In genomic region chr15:83290236-83290635, GRCh38 we compare ENCODE assay signal across 30 cellular contexts. TPM values are rescaled to one million over a fixed set of nuclear protein-coding genes. Genes with fewer than 3 reads are reported as not detected.
"Had no signal": no experiment of that assay in that cellular context is flagged by ENCODE, and none has a peak within 500 bp of the region (broad histone marks: within the 10 kb centered on the region; RNA-seq: fewer than 3 reads in every experiment).

No MANE protein-coding gene starts in this region.

- H3K4me3 ChIP-seq: ascending aorta, body of pancreas, MG63 had no signal

- H3K4me1 ChIP-seq: ascending aorta, body of pancreas had no signal

- H3K9ac ChIP-seq: KMS-11 had no signal

- H3K9me3 ChIP-seq: ascending aorta, body of pancreas, MG63 had no signal

- ATAC-seq: activated CD4-positive, CD25-positive, alpha-beta regulatory T cell treated with anti-CD3 and anti-CD28 coated beads, Interleukin-2, amount 50 U/mL, for 24 hours; activated CD8-positive, alpha-beta T cell treated with anti-CD3 and anti-CD28 coated beads for 36 hours; activated naive CD4-positive, alpha-beta T cell treated with anti-CD3 and anti-CD28 coated beads, Interleukin-2, amount 50 U/mL, for 72 hours; activated naive CD8-positive, alpha-beta T cell treated with anti-CD3 and anti-CD28 coated beads, Interleukin-2, amount 50 U/mL, for 24 hours; body of pancreas had no signal

- H3K36me3 ChIP-seq: ascending aorta, MG63, WERI-Rb-1 had no signal

- H3K9me3 Mint-ChIP-seq: activated CD8-positive, alpha-beta T cell treated with anti-CD3 and anti-CD28 coated beads for 36 hours; activated naive CD4-positive, alpha-beta T cell treated with anti-CD3 and anti-CD28 coated beads, Interleukin-2, amount 50 U/mL, for 72 hours; activated naive CD8-positive, alpha-beta T cell treated with anti-CD3 and anti-CD28 coated beads, Interleukin-2, amount 50 U/mL, for 24 hours had no signal

- DNase-seq: activated CD4-positive, alpha-beta T cell treated with anti-CD3 and anti-CD28 coated beads for 4 hours; activated CD8-positive, alpha-beta memory T cell treated with anti-CD3 and anti-CD28 coated beads, Interleukin-2, amount 50 U/mL, for 48 hours; activated CD8-positive, alpha-beta T cell treated with anti-CD3 and anti-CD28 coated beads for 36 hours; activated effector memory CD4-positive, alpha-beta T cell treated with Interleukin-2 at 50 U/mL for 16 hours; activated naive CD4-positive, alpha-beta T cell; activated naive CD8-positive, alpha-beta T cell treated with anti-CD3 and anti-CD28 coated beads, Interleukin-2, amount 50 U/mL, for 24 hours; activated T-cell treated with anti-CD3 and anti-CD28 coated beads, Interleukin-2, amount 50 U/mL, for 1 hour; amniotic stem cell; body of pancreas; central memory CD4-positive, alpha-beta T cell; MG63; MV-4-11; NCI-H1092 treated with DMSO at 0.1 percent for 48 hours; NCI-H1417 treated with DMSO at 0.1 percent for 48 hours; NCI-H1694; NCI-H2029; NCI-H2107; NCI-H2171 treated with DMSO at 0.1 percent for 48 hours; NCI-H510A treated with DMSO at 0.1 percent for 48 hours; NCI-H69; NK-92 treated with Interleukin-12 subunit alpha and Interleukin-12 subunit beta, amount 100 ng/mL, for 24 hours; OCI-M1; SHP77 treated with DMSO at 0.1 percent for 48 hours; T-helper 1 cell; WERI-Rb-1 had no signal

- H3K4me3 Mint-ChIP-seq: activated CD8-positive, alpha-beta T cell treated with anti-CD3 and anti-CD28 coated beads for 36 hours; activated naive CD8-positive, alpha-beta T cell treated with anti-CD3 and anti-CD28 coated beads, Interleukin-2, amount 50 U/mL, for 24 hours had no signal

- H3K27ac Mint-ChIP-seq: activated CD8-positive, alpha-beta T cell treated with anti-CD3 and anti-CD28 coated beads for 36 hours; activated naive CD4-positive, alpha-beta T cell treated with anti-CD3 and anti-CD28 coated beads, Interleukin-2, amount 50 U/mL, for 72 hours; activated naive CD8-positive, alpha-beta T cell treated with anti-CD3 and anti-CD28 coated beads, Interleukin-2, amount 50 U/mL, for 24 hours had no signal

- H3K4me2 ChIP-seq: KMS-11 had no signal

- H3K27ac ChIP-seq: ascending aorta, body of pancreas, KMS-11, WERI-Rb-1 had no signal

- H3K27me3 ChIP-seq: ascending aorta, body of pancreas, MG63 had no signal

RNA-seq across cellular contexts. Expression of gene BNC1, which starts 5.8 kb away (rescaled TPM):
- total RNA-seq: activated CD8-positive, alpha-beta T cell treated with anti-CD3 and anti-CD28 coated beads for 36 hours; activated naive CD4-positive, alpha-beta T cell treated with anti-CD3 and anti-CD28 coated beads, Interleukin-2, amount 50 U/mL, for 72 hours; ascending aorta; T-helper 2 cell treated with Interferon-gamma antibody and Interleukin-4, amounts not matched to agents 100 ng/mL and 5 ng/mL, for 36 hours had no signal
